In the genomic region with DNA sequence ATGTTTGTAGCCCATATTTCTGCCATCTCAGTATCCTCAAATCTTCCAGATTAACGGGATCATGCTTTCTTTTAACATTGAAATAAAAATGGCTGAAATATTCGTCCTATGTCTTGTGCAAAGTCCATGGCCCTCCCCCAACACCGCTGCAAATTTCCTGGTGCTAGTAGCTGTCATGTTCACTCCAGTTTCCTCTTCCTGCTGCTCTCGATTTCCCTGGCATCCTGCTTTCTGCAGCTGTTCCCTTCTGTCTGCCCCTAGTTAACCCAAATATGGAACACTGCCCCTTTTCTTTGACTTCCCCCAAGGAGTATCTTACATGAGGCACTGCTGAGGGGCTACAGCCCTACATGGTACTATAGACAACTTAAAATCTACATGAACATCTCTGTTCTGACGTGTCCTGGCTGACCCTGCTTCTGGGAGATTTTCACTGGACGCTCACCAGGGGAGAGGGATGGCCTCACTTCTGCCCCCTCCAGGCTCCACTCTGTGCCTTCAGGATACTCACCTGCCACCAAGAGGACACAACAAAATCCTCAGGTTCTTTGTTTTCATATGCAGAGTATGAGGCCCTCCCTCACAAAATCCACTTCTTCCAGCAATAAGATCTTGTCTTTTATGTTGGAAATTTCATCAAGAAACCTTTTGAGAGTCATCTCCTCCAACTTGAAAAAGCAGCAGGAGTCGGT, we compare ENCODE assay signal across 13 cellular contexts. TPM values are rescaled to one million over a fixed set of nuclear protein-coding genes. Genes with fewer than 3 reads are reported as not detected.
DNase-seq lines count a peak whose midpoint lies in the region; ATAC-seq and TF ChIP-seq lines count a peak whose summit lies in the region.
"Had no signal": no experiment of that assay in that cellular context is flagged by ENCODE, and none has a peak within 500 bp of the region (broad histone marks: within the 10 kb centered on the region; RNA-seq: fewer than 3 reads in every experiment).

No MANE protein-coding gene starts in this region.

- H3K27ac ChIP-seq in mammary epithelial cell (ENCODE audit: insufficient read depth, low read depth, low read length), result no peak overlapping the region
- H3K27ac ChIP-seq in fibroblast of lung (ENCODE audit: insufficient read depth, low read length), result no peak overlapping the region

- H3K27me3 ChIP-seq in mammary epithelial cell (ENCODE audit: insufficient read depth, low read length) (no peaks in the 10 kb centered on the region), NT2/D1 (ENCODE audit: insufficient read depth, insufficient read length) (no peaks in the 10 kb centered on the region), fibroblast of lung (ENCODE audit: control insufficient read depth, insufficient read depth, low read length) (no peaks in the 10 kb centered on the region)

- H3K9ac ChIP-seq in mammary epithelial cell (ENCODE audit: insufficient read depth, low read length), result no peak overlapping the region
- H3K9ac ChIP-seq in NT2/D1 (ENCODE audit: insufficient read length, low read depth), result peak overlapping the region; percentile 28
- no peak overlapping the region for H3K9ac ChIP-seq in fibroblast of lung (ENCODE audit: insufficient read depth, low read length)

- H3K4me3 ChIP-seq in mammary epithelial cell (replicated peaks in 1 of 3; ENCODE audit: insufficient read depth in 1 of 3, low read depth in 2 of 3, low read length in 3 of 3) (no peak overlapping the region), NT2/D1 (ENCODE audit: insufficient read length, low read depth) (no peak overlapping the region), fibroblast of lung (replicated peaks in 1 of 4; ENCODE audit: control extremely low read depth in 1 of 4, insufficient read depth in 1 of 4, low read depth in 3 of 4, low read length in 4 of 4) (no peak overlapping the region)

- H3K4me1 ChIP-seq in mammary epithelial cell (ENCODE audit: insufficient read depth, low read length), result no peaks in the 10 kb centered on the region
- peaks cover 3% of the 10 kb centered on the region for H3K4me1 ChIP-seq in NT2/D1 (ENCODE audit: insufficient read depth, insufficient read length)
- H3K4me1 ChIP-seq in fibroblast of lung (ENCODE audit: control insufficient read depth, extremely low read depth, insufficient read depth, low read length), result no peaks in the 10 kb centered on the region

- H3K36me3 Mint-ChIP-seq in MCF 10A (ENCODE audit: insufficient read depth, unreplicated experiment), result no peaks in the 10 kb centered on the region

- dilution Hi-C loops in mammary epithelial cell (cut with HindIII; ENCODE audit: low sequenced_read_pairs), result no loop called here

- no TSS peak for BruUV-seq in mammary epithelial cell (replicated peaks; lab: Mats Ljungman, UMichigan)
- no TSS peak for BruUV-seq in MCF 10A (replicated peaks; lab: Mats Ljungman, UMichigan)

- H3K27me3 Mint-ChIP-seq in MCF 10A (ENCODE audit: insufficient read depth, unreplicated experiment), result no peaks in the 10 kb centered on the region
- H3K27me3 Mint-ChIP-seq: activated naive CD8-positive, alpha-beta T cell; stimulated activated naive CD8-positive, alpha-beta T cell treated with anti-CD3 and anti-CD28 coated beads, Interleukin-15, amount 100 ng/mL, for 72 hours had no signal

- ATAC-seq in HG02610 (IDR thresholded peaks at IDR 0.05; ENCODE audit: unreplicated experiment) (no peak), HG02852 (IDR thresholded peaks at IDR 0.05; ENCODE audit: unreplicated experiment) (no peak)
- ATAC-seq: activated CD4-positive, alpha-beta T cell treated with anti-CD3 and anti-CD28 coated beads for 36 hours; stimulated activated naive CD8-positive, alpha-beta T cell treated with anti-CD3 and anti-CD28 coated beads, Interleukin-15, amount 100 ng/mL, for 72 hours had no signal

- no peak overlapping the region for H3K4me2 ChIP-seq in mammary epithelial cell (ENCODE audit: insufficient read depth, low read depth, low read length)
- H3K4me2 ChIP-seq in fibroblast of lung (ENCODE audit: extremely low read depth, insufficient read depth, low read length), result no peak overlapping the region

- H3K9me3 ChIP-seq in mammary epithelial cell (replicated peaks; ENCODE audit: insufficient read depth, low read length) (no peaks in the 10 kb centered on the region), NT2/D1 (ENCODE audit: insufficient read depth, low read length) (no peaks in the 10 kb centered on the region), fibroblast of lung (ENCODE audit: control insufficient read depth, insufficient read depth, low read depth, low read length) (no peaks in the 10 kb centered on the region)

- CTCF ChIA-PET in mammary epithelial cell (lab: Charles Lee; ENCODE audit: low non-redundant PET) (no interaction called here), MCF 10A (lab: Yijun Ruan, JAX) (interaction anchor here (1.4 kb wide), 2 partner anchors 13 to 17 kb away, joined by 3 to 5 read pairs; no protein-coding TSS in a partner anchor)

- H3K27ac Mint-ChIP-seq in MCF 10A (ENCODE audit: low read depth, unreplicated experiment), result no peak overlapping the region
- H3K27ac Mint-ChIP-seq: activated CD4-positive, alpha-beta T cell treated with anti-CD3 and anti-CD28 coated beads for 36 hours; activated naive CD8-positive, alpha-beta T cell; IgD-negative memory B cell; stimulated activated naive CD8-positive, alpha-beta T cell treated with anti-CD3 and anti-CD28 coated beads, Interleukin-15, amount 100 ng/mL, for 72 hours had no signal

- no peak for DNase-seq in mammary epithelial cell
- no peak for DNase-seq in MCF 10A (ENCODE audit: unreplicated experiment)
- peak; percentile 36 for DNase-seq in NT2/D1 (ENCODE audit: low read depth, low spot score)
- no peak for DNase-seq in fibroblast of lung (ENCODE audit: low read depth in 2 of 2)
- peak; percentile 23 for DNase-seq in retina
- DNase-seq in GOT3 (lab: John Stamatoyannopoulos, UW), result no peak
- DNase-seq: activated CD4-positive, alpha-beta T cell treated with anti-CD3 and anti-CD28 coated beads for 36 hours; AML-193; stimulated activated naive CD8-positive, alpha-beta T cell treated with anti-CD3 and anti-CD28 coated beads, Interleukin-15, amount 100 ng/mL, for 72 hours had no signal

- in situ Hi-C loops in mammary epithelial cell (cut with MboI; ENCODE audit: low sequenced_read_pairs in 2 of 2), result no loop called here

- 72% methylated on average over 7 of the region's 7 CpGs for WGBS in mammary epithelial cell (ENCODE audit: low coverage, missing lambda C conversion rate)

- no peaks in the 10 kb centered on the region for H4K20me1 ChIP-seq in mammary epithelial cell (ENCODE audit: insufficient read depth, low read length)
- no peaks in the 10 kb centered on the region for H4K20me1 ChIP-seq in fibroblast of lung (ENCODE audit: control insufficient read depth, extremely low read depth, insufficient read depth, low read length)

- intact Hi-C loops in mammary epithelial cell (cut with micrococcal nuclease) (no loop called here), MCF 10A (cut with micrococcal nuclease) (no loop called here)

- H2AFZ ChIP-seq in mammary epithelial cell (ENCODE audit: low read depth, low read length) (no peak overlapping the region), fibroblast of lung (ENCODE audit: low read length) (no peak overlapping the region)

- H3K36me3 ChIP-seq in mammary epithelial cell (ENCODE audit: insufficient read depth, low read length), result no peaks in the 10 kb centered on the region
- H3K36me3 ChIP-seq in NT2/D1 (ENCODE audit: insufficient read depth, insufficient read length, low read length), result no peaks in the 10 kb centered on the region
- H3K36me3 ChIP-seq in fibroblast of lung (ENCODE audit: control insufficient read depth, insufficient read depth, low read length), result no peaks in the 10 kb centered on the region

- TF ChIP-seq CTCF in mammary epithelial cell (conservative IDR thresholded peaks at IDR 0.05 in 1 of 2, IDR thresholded peaks at IDR 0.05 in 1 of 2; ENCODE audit: extremely low read depth in 1 of 2, insufficient read depth in 1 of 2, low read depth in 1 of 2, low read length in 2 of 2) (peak; percentile 13 to 14), MCF 10A (IDR thresholded peaks at IDR 0.05; ENCODE audit: unreplicated experiment) (no peak), fibroblast of lung (conservative IDR thresholded peaks at IDR 0.05 in 1 of 2, IDR thresholded peaks at IDR 0.05 in 1 of 2; ENCODE audit: low read depth in 1 of 2, low read length in 2 of 2) (peak; percentile 4 to 26)

- H3K4me1 Mint-ChIP-seq in MCF 10A (ENCODE audit: insufficient read depth, unreplicated experiment), result no peaks in the 10 kb centered on the region
- H3K4me1 Mint-ChIP-seq: activated CD4-positive, alpha-beta T cell treated with anti-CD3 and anti-CD28 coated beads for 36 hours; stimulated activated naive CD8-positive, alpha-beta T cell treated with anti-CD3 and anti-CD28 coated beads, Interleukin-15, amount 100 ng/mL, for 72 hours had no signal

- H3K79me2 ChIP-seq in mammary epithelial cell (ENCODE audit: insufficient read depth, low read length) (no peaks in the 10 kb centered on the region), fibroblast of lung (ENCODE audit: control insufficient read depth, insufficient read depth, low read length) (no peaks in the 10 kb centered on the region)

- H3K9me3 Mint-ChIP-seq in MCF 10A (ENCODE audit: unreplicated experiment), result no peaks in the 10 kb centered on the region
- H3K9me3 Mint-ChIP-seq: IgD-negative memory B cell; stimulated activated naive CD8-positive, alpha-beta T cell treated with anti-CD3 and anti-CD28 coated beads, Interleukin-15, amount 100 ng/mL, for 72 hours had no signal

- POLR2A ChIA-PET in MCF 10A (lab: Yijun Ruan, JAX), result interaction anchor here (0.7 to 0.9 kb wide), 2 partner anchors 9 to 119 kb away, joined by 3 read pairs; no protein-coding TSS in a partner anchor

- no peak overlapping the region for H3K4me3 Mint-ChIP-seq in MCF 10A (ENCODE audit: unreplicated experiment)
- H3K4me3 Mint-ChIP-seq: activated CD4-positive, alpha-beta T cell treated with anti-CD3 and anti-CD28 coated beads for 36 hours; activated naive CD8-positive, alpha-beta T cell; IgD-negative memory B cell; stimulated activated naive CD8-positive, alpha-beta T cell treated with anti-CD3 and anti-CD28 coated beads, Interleukin-15, amount 100 ng/mL, for 72 hours had no signal

RNA-seq across cellular contexts. Expression of a gene that starts 29.4 kb away (rescaled TPM):
- 1 to 10 TPM; 1.2 to 5.5 TPM for total RNA-seq in mammary epithelial cell
- polyA plus RNA-seq in mammary epithelial cell, result 0.57 TPM
- not detected for polyA minus RNA-seq in mammary epithelial cell
- 0.29 and 0.93 TPM in 2 replicates for total RNA-seq in MCF 10A (2022)
- 1.8 TPM in 2 replicates for total RNA-seq in fibroblast of lung
- 0.61 and 1.1 TPM in 2 replicates for polyA plus RNA-seq in fibroblast of lung
- 1.2 and 1.4 TPM in 2 replicates for polyA plus RNA-seq in fibroblast of lung (2012)
- polyA minus RNA-seq in fibroblast of lung (ENCODE audit: low replicate concordance), result 0.12 and 1.2 TPM in 2 replicates
- total RNA-seq: activated CD4-positive, alpha-beta T cell treated with anti-CD3 and anti-CD28 coated beads for 36 hours had no signal
- polyA plus RNA-seq: IgD-negative memory B cell had no signal

Comparison
In these comparisons a context has a peak if more than half of its experiments do, and no peak if none do; other contexts are left out.
1. DNase-seq: peak in NT2/D1 (single experiment) and retina (single experiment); none in mammary epithelial cell (single experiment), MCF 10A (single experiment), fibroblast of lung (0 of 2) and GOT3 (single experiment).